In the genomic region with DNA sequence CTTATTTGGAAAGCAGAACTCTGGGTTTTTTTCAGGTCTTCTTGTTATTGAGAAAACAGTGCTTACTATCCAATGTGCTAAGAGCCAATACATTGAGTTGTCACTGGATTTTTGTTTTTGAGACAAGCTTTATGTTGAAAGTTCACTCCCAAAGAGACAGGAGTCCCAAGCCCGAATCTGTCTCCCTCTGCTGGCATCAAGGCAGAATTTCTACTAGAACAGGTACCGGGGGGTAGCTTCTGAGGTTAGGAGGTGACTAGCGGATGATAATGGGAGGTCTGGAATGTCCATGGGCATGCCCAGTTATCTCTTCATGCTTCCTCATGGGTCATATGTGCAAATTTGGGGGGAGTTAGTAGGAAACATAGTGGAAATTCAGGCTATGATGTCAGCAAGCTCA, we compare ENCODE assay signal across 18 cellular contexts. TPM values are rescaled to one million over a fixed set of nuclear protein-coding genes. Genes with fewer than 3 reads are reported as not detected.
DNase-seq lines count a peak whose midpoint lies in the region; ATAC-seq and TF ChIP-seq lines count a peak whose summit lies in the region.
"Had no signal": no experiment of that assay in that cellular context is flagged by ENCODE, and none has a peak within 500 bp of the region (broad histone marks: within the 10 kb centered on the region; RNA-seq: fewer than 3 reads in every experiment).

No MANE protein-coding gene starts in this region.

- H3K9ac ChIP-seq in PC-3 (ENCODE audit: low read length): no peak overlapping the region

- ATAC-seq in GM23338: peak; percentile 65
- no peak for ATAC-seq in PC-3
- no peak for ATAC-seq in HG03521 (IDR thresholded peaks at IDR 0.05; ENCODE audit: unreplicated experiment)
- ATAC-seq in HG02623 (IDR thresholded peaks at IDR 0.05; ENCODE audit: unreplicated experiment): no peak
- ATAC-seq: stimulated activated naive B cell treated with anti-CD40 and anti-IgM and Interleukin-4, amounts not matched to agents 10 μg/mL and 1 μg/mL and 100 μg/mL, for 72 hours had no signal

- H3F3A ChIP-seq in GM23338 (replicated peaks; ENCODE audit: low read depth) (0 out of 2 replicates have a peak, but pooled peaks cover 2% of the 10 kb centered on the region), PC-3 (ENCODE audit: low read length, unreplicated experiment) (no peaks in the 10 kb centered on the region)

- H3K27ac Mint-ChIP-seq in GM23338: no peak overlapping the region
- H3K27ac Mint-ChIP-seq: stimulated activated naive B cell treated with anti-CD40 and anti-IgM and Interleukin-4, amounts not matched to agents 10 μg/mL and 1 μg/mL and 100 μg/mL, for 72 hours; T-helper 1 cell treated with Interleukin-12 subunit alpha and Interleukin-12 subunit beta and Interleukin-4 antibody, amounts not matched to agents 30 μg/mL and 1 μg/mL, for 36 hours had no signal

- TF ChIP-seq CTCF in BE2C (IDR thresholded peaks at IDR 0.05; ENCODE audit: low read depth, low read length) (peak; percentile 40), GM23338 (conservative IDR thresholded peaks at IDR 0.05; ENCODE audit: low read depth in 2 of 2) (peak; percentile 76 to 86), PC-3 (conservative IDR thresholded peaks at IDR 0.05; ENCODE audit: low read depth, low read length) (peak; percentile 62), fibroblast of pulmonary artery (IDR thresholded peaks at IDR 0.05; ENCODE audit: low read length, missing control alignments) (peak; percentile 7)

- intact Hi-C loops in PC-3 (cut with micrococcal nuclease): no loop called here

- H4K20me1 ChIP-seq in GM23338 (replicated peaks; ENCODE audit: insufficient read depth) (peaks cover 19% of the 10 kb centered on the region), PC-3 (ENCODE audit: low read length) (no peaks in the 10 kb centered on the region)

- H3K27me3 Mint-ChIP-seq in GM23338 (ENCODE audit: insufficient read depth, low read depth, poor library complexity): no peaks in the 10 kb centered on the region
- H3K27me3 Mint-ChIP-seq: central memory CD8-positive, alpha-beta T cell; stimulated activated naive B cell treated with anti-CD40 and anti-IgM and Interleukin-4, amounts not matched to agents 10 μg/mL and 1 μg/mL and 100 μg/mL, for 72 hours had no signal

- H3K4me1 ChIP-seq in BE2C: no peaks in the 10 kb centered on the region
- H3K4me1 ChIP-seq in GM23338 (ENCODE audit: insufficient read depth): no peaks in the 10 kb centered on the region
- no peaks in the 10 kb centered on the region for H3K4me1 ChIP-seq in PC-3 (ENCODE audit: insufficient read depth, low read length)
- H3K4me1 ChIP-seq: HAP-1, transverse colon had no signal

- H3K36me3 Mint-ChIP-seq in GM23338 (ENCODE audit: low read depth): peaks cover 92% of the 10 kb centered on the region

- no peak overlapping the region for H3K4me3 ChIP-seq in BE2C (ENCODE audit: low read depth, low read length)
- H3K4me3 ChIP-seq in GM23338: no peak overlapping the region
- H3K4me3 ChIP-seq in PC-3 (ENCODE audit: low read length): no peak overlapping the region
- no peak overlapping the region for H3K4me3 ChIP-seq in fibroblast of pulmonary artery (replicated peaks; ENCODE audit: low read depth, low read length)
- H3K4me3 ChIP-seq: HAP-1, ovary, skin epidermis, transverse colon had no signal

- peaks cover 2% of the 10 kb centered on the region; the same call in 2 of the 3 replicates for H3K4me1 Mint-ChIP-seq in GM23338
- H3K4me1 Mint-ChIP-seq: central memory CD8-positive, alpha-beta T cell; stimulated activated naive B cell treated with anti-CD40 and anti-IgM and Interleukin-4, amounts not matched to agents 10 μg/mL and 1 μg/mL and 100 μg/mL, for 72 hours had no signal

- H3K79me2 ChIP-seq in GM23338 (replicated peaks; ENCODE audit: insufficient read depth) (peaks cover 49% of the 10 kb centered on the region), PC-3 (ENCODE audit: low read length) (peaks cover 12% of the 10 kb centered on the region; the same call in 1 of the 2 replicates)

- H3K27ac ChIP-seq in GM23338 (ENCODE audit: low read depth): no peak overlapping the region
- H3K27ac ChIP-seq in PC-3 (ENCODE audit: low read length): no peak overlapping the region
- no peak overlapping the region for H3K27ac ChIP-seq in caudate nucleus (ENCODE audit: low read depth, low read length)
- H3K27ac ChIP-seq: ovary, skin epidermis, transverse colon had no signal

- CTCF ChIA-PET in PC-3 (lab: Charles Lee): no interaction called here

- BruUV-seq in PC-3 (replicated peaks; lab: Mats Ljungman, UMichigan): no TSS peak

- H3K27me3 ChIP-seq in BE2C: no peaks in the 10 kb centered on the region
- no peaks in the 10 kb centered on the region for H3K27me3 ChIP-seq in GM23338 (ENCODE audit: insufficient read depth)
- H3K27me3 ChIP-seq in PC-3 (ENCODE audit: low read length): no peaks in the 10 kb centered on the region
- H3K27me3 ChIP-seq: ovary, transverse colon had no signal

- H3K9me3 ChIP-seq in BE2C: no peaks in the 10 kb centered on the region; the same call in none of the 2 replicates
- H3K9me3 ChIP-seq in PC-3 (ENCODE audit: low read length): peaks cover 27% of the 10 kb centered on the region

- no peaks in the 10 kb centered on the region for H3K9me2 ChIP-seq in GM23338 (ENCODE audit: insufficient read depth)
- H3K9me2 ChIP-seq in PC-3 (replicated peaks; ENCODE audit: low read length): no peaks in the 10 kb centered on the region

- H3K4me2 ChIP-seq in GM23338: no peak overlapping the region
- no peak overlapping the region for H3K4me2 ChIP-seq in PC-3 (ENCODE audit: low read length)

- POLR2A ChIA-PET in PC-3 (lab: Charles Lee; ENCODE audit: unreplicated experiment): interaction anchor here (0.6 kb wide), 1 partner anchor 48 kb away, joined by 3 read pairs; no protein-coding TSS in a partner anchor

- no peak overlapping the region for H2AFZ ChIP-seq in GM23338
- no peak overlapping the region for H2AFZ ChIP-seq in PC-3 (ENCODE audit: low read length)

- peaks cover 70% of the 10 kb centered on the region for H3K9me3 Mint-ChIP-seq in GM23338

- H3K4me3 Mint-ChIP-seq in GM23338: no peak overlapping the region
- H3K4me3 Mint-ChIP-seq: central memory CD8-positive, alpha-beta T cell; stimulated activated naive B cell treated with anti-CD40 and anti-IgM and Interleukin-4, amounts not matched to agents 10 μg/mL and 1 μg/mL and 100 μg/mL, for 72 hours; T-helper 1 cell treated with Interleukin-12 subunit alpha and Interleukin-12 subunit beta and Interleukin-4 antibody, amounts not matched to agents 30 μg/mL and 1 μg/mL, for 36 hours had no signal

- no peak for DNase-seq in BE2C
- DNase-seq in GM23338 (ENCODE audit: low spot score): peak; percentile 76
- no peak for DNase-seq in PC-3
- DNase-seq in fibroblast of pulmonary artery (ENCODE audit: low read depth): no peak
- no peak for DNase-seq in HUDEP-2 (lab: John Stamatoyannopoulos, UW; ENCODE audit: unreplicated experiment in 76 of 76)
- DNase-seq in caudate nucleus (lab: John Stamatoyannopoulos, UW): no peak
- DNase-seq: Karpas-422; NCI-H187; NCI-H69; ovary; stimulated activated naive B cell treated with anti-CD40 and anti-IgM and Interleukin-4, amounts not matched to agents 10 μg/mL and 1 μg/mL and 100 μg/mL, for 72 hours; transverse colon had no signal

- H3K36me3 ChIP-seq in BE2C: peaks cover 53% of the 10 kb centered on the region
- peaks cover 8% of the 10 kb centered on the region; the same call in 1 of the 2 replicates for H3K36me3 ChIP-seq in GM23338 (ENCODE audit: insufficient read depth)
- H3K36me3 ChIP-seq in PC-3 (ENCODE audit: low read depth, low read length): peaks cover 87% of the 10 kb centered on the region
- H3K36me3 ChIP-seq: ovary had no signal

TF ChIP-seq in GM23338, 12 proteins besides CTCF, POLR2A, EP300 and RAD21 (continues in another document):
- TF ChIP-seq STAT1 (IDR thresholded peaks at IDR 0.05; ENCODE audit: unreplicated experiment) (no peak), ZNF331 (CRISPR knock-in tag; IDR thresholded peaks at IDR 0.05; ENCODE audit: low read depth) (no peak), NANOG (IDR thresholded peaks at IDR 0.05; ENCODE audit: borderline replicate concordance) (no peak)

RNA-seq across cellular contexts. Expression of gene ZNF124, which starts 25.1 kb away (rescaled TPM):
- 5.2 TPM for polyA plus RNA-seq in BE2C (2012; ENCODE audit: insufficient read depth, insufficient read length, low read depth)
- 43.9 and 45.7 TPM in 2 replicates for total RNA-seq in GM23338 (2014; rRNA removed; shearing (Covaris generic))
- 18.4 and 23.2 TPM in 2 replicates for polyA plus RNA-seq in GM23338 (2016; fragmentation: Nextera tagmentation; extraction: Ambion mirVana)
- total RNA-seq in PC-3 (2014; rRNA removed): 19.9 and 22.2 TPM in 2 replicates

RNA-seq across cellular contexts. Expression of gene ZNF669, which starts 42.5 kb away (rescaled TPM):
- polyA plus RNA-seq in BE2C (2012; ENCODE audit: insufficient read depth, insufficient read length, low read depth): 8.4 TPM
- 21.7 and 25.4 TPM in 2 replicates for total RNA-seq in GM23338 (2014; rRNA removed; shearing (Covaris generic))
- polyA plus RNA-seq in GM23338 (2016; fragmentation: Nextera tagmentation; extraction: Ambion mirVana): 11.5 and 13.7 TPM in 2 replicates
- total RNA-seq in PC-3 (2014; rRNA removed): 12.3 and 14.1 TPM in 2 replicates

Comparison
In these comparisons a context has a peak if more than half of its experiments do, and no peak if none do; other contexts are left out.
1. CTCF ChIP-seq: peak in every context shown above with its lines; median percentile 81 in GM23338; 62 in PC-3; 40 in BE2C; 7 in fibroblast of pulmonary artery.